8 cellular contexts compared by ENCODE assay signal in the genomic region with DNA sequence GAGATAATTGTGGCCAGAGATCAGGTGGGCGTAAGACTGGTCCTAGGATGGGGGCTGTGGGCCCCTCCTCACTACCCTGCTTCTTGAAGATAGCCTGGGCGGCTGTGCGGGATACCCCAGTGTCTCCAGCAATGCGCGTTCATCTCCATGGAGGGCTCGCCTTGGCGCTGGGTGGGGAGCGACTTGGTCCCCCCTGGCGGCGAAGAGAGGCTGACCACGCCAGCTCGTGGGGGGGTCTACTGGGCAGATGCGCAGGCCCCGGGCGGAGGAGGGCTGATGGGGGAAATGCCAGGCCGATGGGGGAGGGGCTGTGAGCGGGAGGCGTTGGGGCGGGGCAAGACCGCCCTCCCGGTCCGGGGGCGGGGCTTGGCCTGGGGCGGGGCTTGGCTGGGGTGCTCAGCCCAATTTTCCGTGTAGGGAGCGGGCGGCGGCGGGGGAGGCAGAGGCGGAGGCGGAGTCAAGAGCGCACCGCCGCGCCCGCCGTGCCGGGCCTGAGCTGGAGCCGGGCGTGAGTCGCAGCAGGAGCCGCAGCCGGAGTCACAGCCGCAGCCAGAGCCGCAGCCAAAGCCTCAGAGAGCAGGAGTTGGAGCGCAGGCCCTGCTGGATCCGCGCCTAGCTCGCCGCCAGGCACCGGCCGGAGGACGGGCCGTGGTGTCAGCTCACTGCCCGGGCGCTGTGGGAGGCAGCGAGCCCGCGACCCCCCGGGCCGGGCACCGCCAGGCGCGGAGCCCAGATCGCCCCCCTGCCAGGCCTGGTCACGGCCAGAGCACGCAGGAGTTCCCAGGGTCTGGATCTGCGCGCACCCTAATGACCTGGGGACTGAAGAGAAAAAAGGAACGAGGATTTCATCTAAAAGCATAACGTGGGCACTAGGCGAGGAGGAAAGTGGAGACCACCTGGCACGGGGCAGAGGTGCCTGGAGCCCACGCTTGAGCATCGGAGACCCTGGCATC. TPM values are rescaled to one million over a fixed set of nuclear protein-coding genes. Genes with fewer than 3 reads are reported as not detected.
DNase-seq lines count a peak whose midpoint lies in the region; ATAC-seq, FAIRE-seq and TF ChIP-seq lines count a peak whose summit lies in the region.

A gene with protein sequence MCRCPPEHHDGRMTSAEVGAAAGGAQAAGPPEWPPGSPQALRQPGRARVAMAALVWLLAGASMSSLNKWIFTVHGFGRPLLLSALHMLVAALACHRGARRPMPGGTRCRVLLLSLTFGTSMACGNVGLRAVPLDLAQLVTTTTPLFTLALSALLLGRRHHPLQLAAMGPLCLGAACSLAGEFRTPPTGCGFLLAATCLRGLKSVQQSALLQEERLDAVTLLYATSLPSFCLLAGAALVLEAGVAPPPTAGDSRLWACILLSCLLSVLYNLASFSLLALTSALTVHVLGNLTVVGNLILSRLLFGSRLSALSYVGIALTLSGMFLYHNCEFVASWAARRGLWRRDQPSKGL (plus strand): TSS at position 509 of the 953 bp plus-strand sequence. CDS start 670 bp downstream, outside the sequence.

- H3K4me3 Mint-ChIP-seq in T-helper 2 cell treated with Interferon-gamma antibody and Interleukin-4, amounts not matched to agents 5 μg/mL and 100 μg/mL, for 36 hours, result peak within 1 kb of the TSS; percentile 86
- peak within 1 kb of the TSS; percentile 78 for H3K4me3 Mint-ChIP-seq in astrocyte (ENCODE audit: unreplicated experiment)

- no peaks in the 10 kb centered on the region for H3K27me3 Mint-ChIP-seq in T-helper 2 cell treated with Interferon-gamma antibody and Interleukin-4, amounts not matched to agents 5 μg/mL and 100 μg/mL, for 36 hours (ENCODE audit: low read depth)
- H3K27me3 Mint-ChIP-seq in astrocyte (ENCODE audit: low read depth, unreplicated experiment), result no peaks in the 10 kb centered on the region

- H3K4me3 ChIP-seq in astrocyte (ENCODE audit: insufficient read depth, low read depth, low read length), result peak within 1 kb of the TSS; percentile 75

- FAIRE-seq in astrocyte (lab: Jason Lieb, UNC), result no peak

- peak within 1 kb of the TSS; percentile 83 for H3K9ac ChIP-seq in astrocyte (ENCODE audit: low read length)

- H3K27ac Mint-ChIP-seq in T-helper 2 cell treated with Interferon-gamma antibody and Interleukin-4, amounts not matched to agents 5 μg/mL and 100 μg/mL, for 36 hours, result peak within 1 kb of the TSS; percentile 84
- peak within 1 kb of the TSS; percentile 58 for H3K27ac Mint-ChIP-seq in astrocyte (ENCODE audit: unreplicated experiment)

- no peaks in the 10 kb centered on the region for H3K36me3 ChIP-seq in astrocyte (ENCODE audit: insufficient read depth, low read length)

- H3K27ac ChIP-seq in astrocyte (ENCODE audit: low read depth, low read length), result peak within 1 kb of the TSS; percentile 69

- H3K4me2 ChIP-seq in astrocyte (ENCODE audit: low read length), result peak within 1 kb of the TSS; percentile 97

- H4K20me1 ChIP-seq in astrocyte (ENCODE audit: insufficient read depth, low read length), result peaks cover 16% of the 10 kb centered on the region

- H3K27me3 ChIP-seq in astrocyte (ENCODE audit: insufficient read depth, low read length), result no peaks in the 10 kb centered on the region

- H3K79me2 ChIP-seq in astrocyte (ENCODE audit: insufficient read depth, low read length), result peaks cover 26% of the 10 kb centered on the region

- no peaks in the 10 kb centered on the region for H3K9me3 Mint-ChIP-seq in T-helper 2 cell treated with Interferon-gamma antibody and Interleukin-4, amounts not matched to agents 5 μg/mL and 100 μg/mL, for 36 hours
- no peaks in the 10 kb centered on the region for H3K9me3 Mint-ChIP-seq in astrocyte (ENCODE audit: unreplicated experiment)

- in situ Hi-C loops in GM13976 (cut with MboI; ENCODE audit: low sequenced_read_pairs, unreplicated experiment), result loop anchor here (25.0 kb wide), 1 partner anchor 277 kb away; no protein-coding TSS in a partner anchor

- peak; percentile 68 for ATAC-seq in HG02840 (IDR thresholded peaks at IDR 0.05; ENCODE audit: low FRiP score, unreplicated experiment)

- peak within 1 kb of the TSS; percentile 85 for H2AFZ ChIP-seq in astrocyte (ENCODE audit: low read depth, low read length)

- peaks cover 5% of the 10 kb centered on the region for H3K36me3 Mint-ChIP-seq in T-helper 2 cell treated with Interferon-gamma antibody and Interleukin-4, amounts not matched to agents 5 μg/mL and 100 μg/mL, for 36 hours (ENCODE audit: low read depth)
- H3K36me3 Mint-ChIP-seq in astrocyte (ENCODE audit: low read depth, unreplicated experiment), result peaks cover 2% of the 10 kb centered on the region

- H3K4me1 Mint-ChIP-seq in T-helper 2 cell treated with Interferon-gamma antibody and Interleukin-4, amounts not matched to agents 5 μg/mL and 100 μg/mL, for 36 hours (ENCODE audit: low read depth), result peaks cover 14% of the 10 kb centered on the region
- H3K4me1 Mint-ChIP-seq in astrocyte (ENCODE audit: low read depth, unreplicated experiment), result peaks cover 8% of the 10 kb centered on the region

- TF ChIP-seq CTCF in GM13976 (IDR thresholded peaks at IDR 0.05; ENCODE audit: borderline replicate concordance, control extremely low read depth, extremely low read depth, insufficient read depth, missing control alignments), result peak; percentile 5
- no peak for TF ChIP-seq CTCF in astrocyte (IDR thresholded peaks at IDR 0.05; ENCODE audit: insufficient read depth, low read depth, low read length)

- H3K4me1 ChIP-seq in astrocyte (ENCODE audit: insufficient read depth, low read length), result peaks cover 21% of the 10 kb centered on the region

- H3K9me3 ChIP-seq in astrocyte (ENCODE audit: insufficient read depth, low read depth, low read length), result no peaks in the 10 kb centered on the region

- DNase-seq in GM13976 (ENCODE audit: low spot score) (peak; percentile 97), NCI-H146 treated with DMSO at 0.1 percent for 48 hours (lab: John Stamatoyannopoulos, UW; ENCODE audit: unreplicated experiment) (peak; percentile 54), astrocyte (ENCODE audit: low read depth) (peak; percentile 71), hepatic stellate cell (ENCODE audit: low spot score) (peak; percentile 98), retina (peak; percentile 86), KG1 (lab: John Stamatoyannopoulos, UW) (no peak)
- peak; percentile 91 for DNase-seq in T-helper 2 cell treated with Interferon-gamma antibody and Interleukin-4, amounts not matched to agents 5 μg/mL and 100 μg/mL, for 36 hours (ENCODE audit: low spot score)

RNA-seq across cellular contexts. Expression of the gene that starts here (rescaled TPM):
- total RNA-seq in astrocyte, result 3.2 and 4.2 TPM in 2 replicates
